In the genomic region with DNA sequence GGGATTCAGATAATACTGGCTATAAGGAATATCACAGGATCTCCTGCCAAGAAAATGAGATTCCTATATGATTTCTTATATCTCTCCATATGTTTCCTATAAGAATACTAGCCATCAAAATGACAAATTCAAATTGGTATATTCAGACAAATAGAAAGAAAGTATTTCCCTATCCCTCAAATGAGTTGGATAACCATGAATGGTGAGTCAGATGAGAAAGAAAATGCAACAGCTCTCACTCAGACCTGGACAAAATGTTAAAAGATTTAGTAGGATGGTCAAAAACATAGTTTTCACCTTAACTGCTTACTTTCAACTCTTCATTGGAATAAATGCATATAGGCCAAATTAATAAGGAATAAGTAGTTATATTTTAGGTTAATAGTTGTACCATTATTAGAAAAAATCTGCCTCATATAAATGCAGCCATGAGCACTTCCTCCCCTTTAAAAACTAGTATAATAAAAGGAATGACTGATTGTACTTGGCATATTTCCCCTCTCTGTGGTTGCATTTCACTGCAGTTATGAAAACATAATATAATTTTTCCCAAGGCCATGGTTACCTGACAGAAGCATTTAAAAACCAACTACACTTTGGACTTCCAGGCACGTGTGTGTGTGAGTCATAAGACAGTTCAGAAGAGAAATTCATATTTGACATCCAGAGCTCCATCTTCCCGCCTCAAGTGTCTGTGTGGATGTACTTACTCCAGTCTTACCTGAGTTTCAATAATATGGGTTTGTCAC, we compare ENCODE assay signal across 26 cellular contexts.
DNase-seq lines count a peak whose midpoint lies in the region.
"Had no signal": no experiment of that assay in that cellular context is flagged by ENCODE, and none has a peak within 500 bp of the region (broad histone marks: within the 10 kb centered on the region; RNA-seq: fewer than 3 reads in every experiment).

No MANE protein-coding gene starts in this region.

- H3K27ac Mint-ChIP-seq in activated naive CD4-positive, alpha-beta T cell treated with anti-CD3 and anti-CD28 coated beads, Interleukin-2, amount 50 U/mL, for 24 hours = peak overlapping the region; percentile 68
- H3K27ac Mint-ChIP-seq in activated naive CD4-positive, alpha-beta T cell treated with anti-CD3 and anti-CD28 coated beads, Interleukin-2, amount 10 ng/mL, durations not matched to agents 7 days and 5 days = no peak overlapping the region
- H3K27ac Mint-ChIP-seq in activated T-helper 2 cell treated with anti-CD3 and anti-CD28 coated beads, Interferon-gamma antibody, Interleukin-2, Interleukin-4, amounts not matched to agents 10 μg/mL and 5 μg/mL and 100 μg/mL, durations not matched to agents 14 hours and 24 hours and 36 hours = no peak overlapping the region
- H3K27ac Mint-ChIP-seq: activated B cell treated with CpG ODN at 0.5 μM for 24 hours; activated CD8-positive, alpha-beta T cell treated with anti-CD3 and anti-CD28 coated beads for 36 hours; natural killer cell treated with Interleukin-12 subunit alpha and Interleukin-12 subunit beta and Interleukin-15 and Interleukin-18, amount 100 ng/mL, for 72 hours; stimulated activated effector memory CD8-positive, alpha-beta T cell treated with anti-CD3 and anti-CD28 coated beads, Interleukin-12 subunit alpha, Interleukin-12 subunit beta, amount 100 ng/mL, for 72 hours had no signal

- intact Hi-C loops in activated T-helper 2 cell treated with anti-CD3 and anti-CD28 coated beads, Interferon-gamma antibody, Interleukin-2, Interleukin-4, amounts not matched to agents 10 μg/mL and 5 μg/mL and 100 μg/mL, durations not matched to agents 14 hours and 24 hours and 36 hours (cut with micrococcal nuclease) = loop anchor here (10.0 kb wide), 2 partner anchors 487 to 677 kb away; no protein-coding TSS in a partner anchor

- CTCF ChIA-PET in activated naive CD4-positive, alpha-beta T cell treated with anti-CD3 and anti-CD28 coated beads, Interleukin-2, amount 10 ng/mL, durations not matched to agents 7 days and 5 days (lab: Charles Lee) = no interaction called here

- peaks cover 88% of the 10 kb centered on the region for H3K4me1 Mint-ChIP-seq in activated naive CD4-positive, alpha-beta T cell treated with anti-CD3 and anti-CD28 coated beads, Interleukin-2, amount 50 U/mL, for 24 hours
- H3K4me1 Mint-ChIP-seq in activated naive CD4-positive, alpha-beta T cell treated with anti-CD3 and anti-CD28 coated beads, Interleukin-2, amount 10 ng/mL, durations not matched to agents 7 days and 5 days = peaks cover 39% of the 10 kb centered on the region
- peaks cover 48% of the 10 kb centered on the region for H3K4me1 Mint-ChIP-seq in activated T-helper 2 cell treated with anti-CD3 and anti-CD28 coated beads, Interferon-gamma antibody, Interleukin-2, Interleukin-4, amounts not matched to agents 10 μg/mL and 5 μg/mL and 100 μg/mL, durations not matched to agents 14 hours and 24 hours and 36 hours (ENCODE audit: low read depth)
- H3K4me1 Mint-ChIP-seq: stimulated activated effector memory CD8-positive, alpha-beta T cell treated with anti-CD3 and anti-CD28 coated beads, Interleukin-12 subunit alpha, Interleukin-12 subunit beta, amount 100 ng/mL, for 72 hours had no signal

- no peaks in the 10 kb centered on the region for H3K27me3 Mint-ChIP-seq in activated naive CD4-positive, alpha-beta T cell treated with anti-CD3 and anti-CD28 coated beads, Interleukin-2, amount 50 U/mL, for 24 hours
- H3K27me3 Mint-ChIP-seq in activated naive CD4-positive, alpha-beta T cell treated with anti-CD3 and anti-CD28 coated beads, Interleukin-2, amount 10 ng/mL, durations not matched to agents 7 days and 5 days = no peaks in the 10 kb centered on the region
- H3K27me3 Mint-ChIP-seq in activated T-helper 2 cell treated with anti-CD3 and anti-CD28 coated beads, Interferon-gamma antibody, Interleukin-2, Interleukin-4, amounts not matched to agents 10 μg/mL and 5 μg/mL and 100 μg/mL, durations not matched to agents 14 hours and 24 hours and 36 hours (ENCODE audit: low read depth) = no peaks in the 10 kb centered on the region
- H3K27me3 Mint-ChIP-seq: activated B cell treated with CpG ODN at 0.5 μM for 24 hours; activated CD8-positive, alpha-beta T cell treated with anti-CD3 and anti-CD28 coated beads for 36 hours had no signal

- H3K4me3 Mint-ChIP-seq in activated naive CD4-positive, alpha-beta T cell treated with anti-CD3 and anti-CD28 coated beads, Interleukin-2, amount 50 U/mL, for 24 hours = no peak overlapping the region
- H3K4me3 Mint-ChIP-seq in activated naive CD4-positive, alpha-beta T cell treated with anti-CD3 and anti-CD28 coated beads, Interleukin-2, amount 10 ng/mL, durations not matched to agents 7 days and 5 days = no peak overlapping the region
- H3K4me3 Mint-ChIP-seq in activated T-helper 2 cell treated with anti-CD3 and anti-CD28 coated beads, Interferon-gamma antibody, Interleukin-2, Interleukin-4, amounts not matched to agents 10 μg/mL and 5 μg/mL and 100 μg/mL, durations not matched to agents 14 hours and 24 hours and 36 hours (ENCODE audit: low read depth) = no peak overlapping the region
- H3K4me3 Mint-ChIP-seq: activated B cell treated with CpG ODN at 0.5 μM for 24 hours; activated CD8-positive, alpha-beta T cell treated with anti-CD3 and anti-CD28 coated beads for 36 hours; natural killer cell treated with Interleukin-12 subunit alpha and Interleukin-12 subunit beta and Interleukin-15 and Interleukin-18, amount 100 ng/mL, for 72 hours; stimulated activated effector memory CD8-positive, alpha-beta T cell treated with anti-CD3 and anti-CD28 coated beads, Interleukin-12 subunit alpha, Interleukin-12 subunit beta, amount 100 ng/mL, for 72 hours had no signal

- no peak for DNase-seq in activated naive CD4-positive, alpha-beta T cell treated with anti-CD3 and anti-CD28 coated beads, Interleukin-2, amount 10 ng/mL, durations not matched to agents 7 days and 5 days
- DNase-seq in astrocyte of the hippocampus (ENCODE audit: low read depth, low spot score) (peak; percentile 17), iris pigment epithelial cell (ENCODE audit: low read depth) (peak; percentile 30), stromal cell of bone marrow (ENCODE audit: low read depth) (peak; percentile 15), SKM-1 treated with dmso at 0.1 percent for 144 hours (lab: John Stamatoyannopoulos, UW; ENCODE audit: unreplicated experiment) (no peak), putamen (ENCODE audit: low spot score) (no peak)
- DNase-seq in activated T-helper 2 cell treated with anti-CD3 and anti-CD28 coated beads, Interferon-gamma antibody, Interleukin-2, Interleukin-4, amounts not matched to agents 10 μg/mL and 5 μg/mL and 100 μg/mL, durations not matched to agents 14 hours and 24 hours and 36 hours (ENCODE audit: low spot score) = no peak
- DNase-seq: activated B cell treated with CpG ODN at 0.5 μM for 24 hours; activated CD8-positive, alpha-beta T cell treated with anti-CD3 and anti-CD28 coated beads for 36 hours; activated gamma-delta T cell; caudate nucleus; COR-L47; DMS79; GOT3; head of caudate nucleus; midbrain; NCI-H1092; NCI-H1930; NCI-H748 treated with DMSO at 0.1 percent for 48 hours; retina; spleen; stimulated activated CD4-positive, alpha-beta T cell treated with anti-CD3 and anti-CD28 coated beads, Interleukin-2, amount 100 ng/mL, for 48 hours; testis had no signal

- H3K9me3 Mint-ChIP-seq in activated naive CD4-positive, alpha-beta T cell treated with anti-CD3 and anti-CD28 coated beads, Interleukin-2, amount 50 U/mL, for 24 hours = peaks cover 4% of the 10 kb centered on the region
- peaks cover 12% of the 10 kb centered on the region for H3K9me3 Mint-ChIP-seq in activated naive CD4-positive, alpha-beta T cell treated with anti-CD3 and anti-CD28 coated beads, Interleukin-2, amount 10 ng/mL, durations not matched to agents 7 days and 5 days
- H3K9me3 Mint-ChIP-seq in activated T-helper 2 cell treated with anti-CD3 and anti-CD28 coated beads, Interferon-gamma antibody, Interleukin-2, Interleukin-4, amounts not matched to agents 10 μg/mL and 5 μg/mL and 100 μg/mL, durations not matched to agents 14 hours and 24 hours and 36 hours = peaks cover 7% of the 10 kb centered on the region
- H3K9me3 Mint-ChIP-seq: activated B cell treated with CpG ODN at 0.5 μM for 24 hours had no signal

- peaks cover 32% of the 10 kb centered on the region for H3K36me3 Mint-ChIP-seq in activated naive CD4-positive, alpha-beta T cell treated with anti-CD3 and anti-CD28 coated beads, Interleukin-2, amount 50 U/mL, for 24 hours
- peaks cover 70% of the 10 kb centered on the region for H3K36me3 Mint-ChIP-seq in activated naive CD4-positive, alpha-beta T cell treated with anti-CD3 and anti-CD28 coated beads, Interleukin-2, amount 10 ng/mL, durations not matched to agents 7 days and 5 days
- H3K36me3 Mint-ChIP-seq in activated T-helper 2 cell treated with anti-CD3 and anti-CD28 coated beads, Interferon-gamma antibody, Interleukin-2, Interleukin-4, amounts not matched to agents 10 μg/mL and 5 μg/mL and 100 μg/mL, durations not matched to agents 14 hours and 24 hours and 36 hours (ENCODE audit: low read depth) = peaks cover 45% of the 10 kb centered on the region
- H3K36me3 Mint-ChIP-seq: natural killer cell treated with Interleukin-12 subunit alpha and Interleukin-12 subunit beta and Interleukin-15 and Interleukin-18, amount 100 ng/mL, for 72 hours; stimulated activated effector memory CD8-positive, alpha-beta T cell treated with anti-CD3 and anti-CD28 coated beads, Interleukin-12 subunit alpha, Interleukin-12 subunit beta, amount 100 ng/mL, for 72 hours had no signal

Comparison
In these comparisons a context has a peak if more than half of its experiments do, and no peak if none do; other contexts are left out.
1. DNase-seq: peak in astrocyte of the hippocampus (single experiment), iris pigment epithelial cell (single experiment) and stromal cell of bone marrow (single experiment); none in activated naive CD4-positive, alpha-beta T cell treated with anti-CD3 and anti-CD28 coated beads, Interleukin-2, amount 10 ng/mL, durations not matched to agents 7 days and 5 days (single experiment), activated T-helper 2 cell treated with anti-CD3 and anti-CD28 coated beads, Interferon-gamma antibody, Interleukin-2, Interleukin-4, amounts not matched to agents 10 μg/mL and 5 μg/mL and 100 μg/mL, durations not matched to agents 14 hours and 24 hours and 36 hours (single experiment), SKM-1 treated with dmso at 0.1 percent for 144 hours (single experiment) and putamen (single experiment).